In the genomic region with DNA sequence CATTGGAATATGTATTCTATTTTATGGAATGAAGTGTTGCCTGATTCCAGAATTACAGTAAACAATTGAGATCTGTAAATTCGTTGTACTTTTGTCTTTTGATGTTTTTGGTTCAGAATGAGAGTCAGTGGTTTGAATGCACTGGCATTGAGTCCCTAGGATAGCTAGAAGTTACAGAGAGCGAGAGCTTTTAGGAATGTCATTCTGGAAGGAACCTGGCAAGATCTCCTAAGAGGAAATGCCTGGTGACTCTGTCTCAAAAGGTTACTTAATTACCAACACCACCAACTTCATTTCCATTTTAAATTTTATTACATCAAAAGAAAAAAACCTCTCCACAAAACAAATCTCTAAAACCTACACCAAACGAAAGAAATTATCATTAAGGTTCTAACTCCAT, we compare ENCODE assay signal across 26 cellular contexts. TPM values are rescaled to one million over a fixed set of nuclear protein-coding genes. Genes with fewer than 3 reads are reported as not detected.
DNase-seq lines count a peak whose midpoint lies in the region; ATAC-seq and TF ChIP-seq lines count a peak whose summit lies in the region.
"Had no signal": no experiment of that assay in that cellular context is flagged by ENCODE, and none has a peak within 500 bp of the region (broad histone marks: within the 10 kb centered on the region; RNA-seq: fewer than 3 reads in every experiment).

No MANE protein-coding gene starts in this region.

- ATAC-seq in WTC11 (no peak), gastrocnemius medialis (no peak), psoas muscle (no peak)
- ATAC-seq: A549, HCT116 had no signal

- H3K36me3 ChIP-seq in gastrocnemius medialis (peaks cover 3 to 35% of the 10 kb centered on the region in 2 donors), psoas muscle (ENCODE audit: insufficient read depth in 1 of 2, low read depth in 1 of 2) (peaks cover 0 to 36% of the 10 kb centered on the region in 2 donors)

- no peaks in the 10 kb centered on the region for H3K9me3 Mint-ChIP-seq in WTC11
- no peaks in the 10 kb centered on the region for H3K9me3 Mint-ChIP-seq in activated T-helper 2 cell treated with anti-CD3 and anti-CD28 coated beads, Interferon-gamma antibody, Interleukin-2, Interleukin-4, amounts not matched to agents 10 μg/mL and 5 μg/mL and 100 μg/mL, durations not matched to agents 14 hours and 24 hours and 36 hours
- no peaks in the 10 kb centered on the region for H3K9me3 Mint-ChIP-seq in activated naive CD8-positive, alpha-beta T cell treated with anti-CD3 and anti-CD28 coated beads for 36 hours
- H3K9me3 Mint-ChIP-seq: CD4-positive, alpha-beta memory T cell had no signal

- H3K4me1 Mint-ChIP-seq in WTC11 = peaks cover 57% of the 10 kb centered on the region
- H3K4me1 Mint-ChIP-seq in activated T-helper 2 cell treated with anti-CD3 and anti-CD28 coated beads, Interferon-gamma antibody, Interleukin-2, Interleukin-4, amounts not matched to agents 10 μg/mL and 5 μg/mL and 100 μg/mL, durations not matched to agents 14 hours and 24 hours and 36 hours (ENCODE audit: low read depth) = peaks cover 19% of the 10 kb centered on the region
- peaks cover 16% of the 10 kb centered on the region for H3K4me1 Mint-ChIP-seq in activated naive CD8-positive, alpha-beta T cell treated with anti-CD3 and anti-CD28 coated beads for 36 hours

- intact Hi-C loops in gastrocnemius medialis (cut with DNase I; ENCODE audit: low total_unique reads) (no loop called here), psoas muscle (cut with DNase I) (loop anchor here in 1 of 2 donors (10.0 kb wide), 1 partner anchor 170 kb away; no protein-coding TSS in a partner anchor)
- intact Hi-C loops in activated T-helper 2 cell treated with anti-CD3 and anti-CD28 coated beads, Interferon-gamma antibody, Interleukin-2, Interleukin-4, amounts not matched to agents 10 μg/mL and 5 μg/mL and 100 μg/mL, durations not matched to agents 14 hours and 24 hours and 36 hours (cut with micrococcal nuclease) = no loop called here

- TF ChIP-seq CTCF in WTC11 (IDR thresholded peaks at IDR 0.05) (no peak), gastrocnemius medialis (IDR thresholded peaks at IDR 0.05 in 4 of 5, conservative IDR thresholded peaks at IDR 0.05 in 1 of 5) (no peak), psoas muscle (IDR thresholded peaks at IDR 0.05) (no peak)

- CTCF ChIA-PET in WTC11 (lab: Charles Lee) = interaction anchor here (1.1 to 8.4 kb wide), 5 partner anchors 12 to 196 kb away, joined by 3 to 372 read pairs (median 3); a partner anchor contains a TSS

- POLR2A ChIA-PET in WTC11 (lab: Charles Lee) = interaction anchor here (1.2 kb wide), 1 partner anchor 57 kb away, joined by 3 read pairs; no protein-coding TSS in a partner anchor

- H3K9me3 ChIP-seq in gastrocnemius medialis = no peaks in the 10 kb centered on the region
- H3K9me3 ChIP-seq in psoas muscle = no peaks in the 10 kb centered on the region
- H3K9me3 ChIP-seq: A549, Caco-2 had no signal

- peak overlapping the region; percentile 85 for H3K27ac Mint-ChIP-seq in WTC11
- no peak overlapping the region for H3K27ac Mint-ChIP-seq in activated T-helper 2 cell treated with anti-CD3 and anti-CD28 coated beads, Interferon-gamma antibody, Interleukin-2, Interleukin-4, amounts not matched to agents 10 μg/mL and 5 μg/mL and 100 μg/mL, durations not matched to agents 14 hours and 24 hours and 36 hours
- no peak overlapping the region for H3K27ac Mint-ChIP-seq in activated naive CD8-positive, alpha-beta T cell treated with anti-CD3 and anti-CD28 coated beads for 36 hours

- no peak overlapping the region for H3K4me3 ChIP-seq in gastrocnemius medialis
- H3K4me3 ChIP-seq in psoas muscle = no peak overlapping the region
- H3K4me3 ChIP-seq: A549; BLaER1 treated with 17β-estradiol and CSF1 and Interleukin-3, amounts not matched to agents 10 nM and 100 nM had no signal

- TF ChIP-seq POLR2A in gastrocnemius medialis (IDR thresholded peaks at IDR 0.05) = no peak

- H3K27ac ChIP-seq in gastrocnemius medialis (peak overlapping the region; percentile 71 to 85 (median 78)), psoas muscle (no peak overlapping the region)
- H3K27ac ChIP-seq: A549; BLaER1 treated with 17β-estradiol and CSF1 and Interleukin-3, amounts not matched to agents 10 nM and 100 nM had no signal

- H3K27me3 Mint-ChIP-seq in WTC11 (ENCODE audit: low read depth) = no peaks in the 10 kb centered on the region
- no peaks in the 10 kb centered on the region for H3K27me3 Mint-ChIP-seq in activated T-helper 2 cell treated with anti-CD3 and anti-CD28 coated beads, Interferon-gamma antibody, Interleukin-2, Interleukin-4, amounts not matched to agents 10 μg/mL and 5 μg/mL and 100 μg/mL, durations not matched to agents 14 hours and 24 hours and 36 hours (ENCODE audit: low read depth)
- no peaks in the 10 kb centered on the region for H3K27me3 Mint-ChIP-seq in activated naive CD8-positive, alpha-beta T cell treated with anti-CD3 and anti-CD28 coated beads for 36 hours

- 56 to 65% (median 63%) methylated on average over 3 of the region's 3 CpGs for WGBS in psoas muscle, 3 donors

- H3K27me3 ChIP-seq in gastrocnemius medialis (no peaks in the 10 kb centered on the region), psoas muscle (ENCODE audit: insufficient read depth in 3 of 3, low read length in 2 of 3) (no peaks in the 10 kb centered on the region)
- H3K27me3 ChIP-seq: BLaER1 treated with 17β-estradiol and CSF1 and Interleukin-3, amounts not matched to agents 10 nM and 100 nM had no signal

- DNase-seq in EH (ENCODE audit: low read depth) (peak; percentile 29), WTC11 (ENCODE audit: low spot score) (no peak), kidney tubule cell (ENCODE audit: low spot score) (peak; percentile 20), gastrocnemius medialis (no peak), psoas muscle (no peak), hypothalamus (lab: John Stamatoyannopoulos, UW) (no peak)
- no peak for DNase-seq in activated T-helper 2 cell treated with anti-CD3 and anti-CD28 coated beads, Interferon-gamma antibody, Interleukin-2, Interleukin-4, amounts not matched to agents 10 μg/mL and 5 μg/mL and 100 μg/mL, durations not matched to agents 14 hours and 24 hours and 36 hours (ENCODE audit: low spot score)
- DNase-seq in activated naive CD8-positive, alpha-beta T cell treated with anti-CD3 and anti-CD28 coated beads for 36 hours = no peak
- DNase-seq: Caco-2; CD4-positive, alpha-beta memory T cell; DMS 273 treated with DMSO at 0.1 percent for 48 hours; DMS79 treated with DMSO at 0.1 percent for 48 hours; GOT3; KG1; NCI-H1092 treated with DMSO at 0.1 percent for 48 hours; NCI-H1436 treated with DMSO at 0.1 percent for 48 hours; NCI-H1930; NCI-H226; NCI-H510A treated with DMSO at 0.1 percent for 48 hours; NCI-H774; NK-92 treated with Interleukin-12 subunit alpha and Interleukin-12 subunit beta, amount 100 ng/mL, for 24 hours; SIG-M5 had no signal

- in situ Hi-C loops in gastrocnemius medialis (cut with MboI; ENCODE audit: low sequenced_read_pairs in 4 of 4) = no loop called here

- H3K4me3 Mint-ChIP-seq in WTC11 = no peak overlapping the region
- no peak overlapping the region for H3K4me3 Mint-ChIP-seq in activated T-helper 2 cell treated with anti-CD3 and anti-CD28 coated beads, Interferon-gamma antibody, Interleukin-2, Interleukin-4, amounts not matched to agents 10 μg/mL and 5 μg/mL and 100 μg/mL, durations not matched to agents 14 hours and 24 hours and 36 hours (ENCODE audit: low read depth)
- H3K4me3 Mint-ChIP-seq in activated naive CD8-positive, alpha-beta T cell treated with anti-CD3 and anti-CD28 coated beads for 36 hours = no peak overlapping the region
- H3K4me3 Mint-ChIP-seq: CD4-positive, alpha-beta memory T cell had no signal

- peaks cover 24% of the 10 kb centered on the region for H3K36me3 Mint-ChIP-seq in WTC11
- H3K36me3 Mint-ChIP-seq in activated T-helper 2 cell treated with anti-CD3 and anti-CD28 coated beads, Interferon-gamma antibody, Interleukin-2, Interleukin-4, amounts not matched to agents 10 μg/mL and 5 μg/mL and 100 μg/mL, durations not matched to agents 14 hours and 24 hours and 36 hours (ENCODE audit: low read depth) = no peaks in the 10 kb centered on the region
- no peaks in the 10 kb centered on the region for H3K36me3 Mint-ChIP-seq in activated naive CD8-positive, alpha-beta T cell treated with anti-CD3 and anti-CD28 coated beads for 36 hours
- H3K36me3 Mint-ChIP-seq: CD4-positive, alpha-beta memory T cell had no signal

- peaks cover 45 to 51% of the 10 kb centered on the region in 2 donors for H3K4me1 ChIP-seq in gastrocnemius medialis
- peaks cover 33% of the 10 kb centered on the region for H3K4me1 ChIP-seq in psoas muscle
- H3K4me1 ChIP-seq: A549, Caco-2 had no signal

RNA-seq across cellular contexts. Expression of a gene that starts 6.0 kb away (rescaled TPM):
- total RNA-seq in WTC11 (2021) (not detected in 3 replicates), gastrocnemius medialis (not detected), psoas muscle (under 1 TPM in 2 of 4 donors, not detected in 2; 0.17 to 0.22 TPM)
- not detected in 2 replicates for total RNA-seq in activated T-helper 2 cell treated with anti-CD3 and anti-CD28 coated beads, Interferon-gamma antibody, Interleukin-2, Interleukin-4, amounts not matched to agents 10 μg/mL and 5 μg/mL and 100 μg/mL, durations not matched to agents 14 hours and 24 hours and 36 hours
- under 1 TPM in 2 of 3 donors, not detected in 1; 0.03 to 0.19 TPM for polyA plus RNA-seq in psoas muscle
- total RNA-seq in activated naive CD8-positive, alpha-beta T cell treated with anti-CD3 and anti-CD28 coated beads for 36 hours = under 1 TPM; 0.45 to 0.68 TPM
- total RNA-seq: Caco-2, HT1080 had no signal

RNA-seq across cellular contexts. Expression of a gene that starts 20.2 kb away (rescaled TPM):
- 0.07 to 0.11 TPM in 2 of 3 replicates, not detected in the other for total RNA-seq in WTC11 (2021)
- not detected for total RNA-seq in gastrocnemius medialis
- total RNA-seq in activated T-helper 2 cell treated with anti-CD3 and anti-CD28 coated beads, Interferon-gamma antibody, Interleukin-2, Interleukin-4, amounts not matched to agents 10 μg/mL and 5 μg/mL and 100 μg/mL, durations not matched to agents 14 hours and 24 hours and 36 hours = not detected in 2 replicates
- not detected for total RNA-seq in psoas muscle
- polyA plus RNA-seq in psoas muscle = under 1 TPM in 1 of 3 donors, not detected in 2; 0.03 TPM
- total RNA-seq in activated naive CD8-positive, alpha-beta T cell treated with anti-CD3 and anti-CD28 coated beads for 36 hours = not detected
- total RNA-seq: Caco-2; CD4-positive, alpha-beta memory T cell; HT1080 had no signal
- polyA plus RNA-seq: A549; CD4-positive, alpha-beta memory T cell had no signal

RNA-seq across cellular contexts. Expression of a gene that starts 29.7 kb away (rescaled TPM):
- 67.8 to 81.3 TPM (median 71.3 TPM) in 3 replicates for total RNA-seq in WTC11 (2021)
- total RNA-seq in gastrocnemius medialis = 10 to 100 TPM in 3 of 4 donors, 1 to 10 TPM in 1; 9.5 to 28.8 (median 13.8) TPM
- total RNA-seq in activated T-helper 2 cell treated with anti-CD3 and anti-CD28 coated beads, Interferon-gamma antibody, Interleukin-2, Interleukin-4, amounts not matched to agents 10 μg/mL and 5 μg/mL and 100 μg/mL, durations not matched to agents 14 hours and 24 hours and 36 hours = 57.7 and 65.2 TPM in 2 replicates
- total RNA-seq in psoas muscle = 10 to 100 TPM; 24.2 to 31.3 (median 27.0) TPM
- polyA plus RNA-seq in psoas muscle = 10 to 100 TPM; 23.2 to 65.3 (median 47.1) TPM
- 10 to 100 TPM; 52.0 to 57.0 TPM for total RNA-seq in activated naive CD8-positive, alpha-beta T cell treated with anti-CD3 and anti-CD28 coated beads for 36 hours

RNA-seq across cellular contexts. Expression of a gene that starts 30.1 kb away (rescaled TPM):
- total RNA-seq in WTC11 (2021) (196 to 229 TPM (median 204 TPM) in 3 replicates), gastrocnemius medialis (10 to 100 TPM; 61.9 to 74.8 (median 70.6) TPM), psoas muscle (10 to 100 TPM; 75.3 to 83.2 (median 82.2) TPM)
- total RNA-seq in activated T-helper 2 cell treated with anti-CD3 and anti-CD28 coated beads, Interferon-gamma antibody, Interleukin-2, Interleukin-4, amounts not matched to agents 10 μg/mL and 5 μg/mL and 100 μg/mL, durations not matched to agents 14 hours and 24 hours and 36 hours = 209 and 213 TPM in 2 replicates
- 10 to 100 TPM; 45.2 to 57.6 (median 53.5) TPM for polyA plus RNA-seq in psoas muscle
- 100 to 1,000 TPM; 160 to 174 TPM for total RNA-seq in activated naive CD8-positive, alpha-beta T cell treated with anti-CD3 and anti-CD28 coated beads for 36 hours

RNA-seq across cellular contexts. Expression of a gene that starts 58.5 kb away (rescaled TPM):
- total RNA-seq in WTC11 (2021) = 200 to 207 TPM (median 201 TPM) in 3 replicates
- 100 to 1,000 TPM in 1 of 4 donors, 10 to 100 TPM in 3; 34.5 to 199 (median 63.7) TPM for total RNA-seq in gastrocnemius medialis
- 5.3 and 5.4 TPM in 2 replicates for total RNA-seq in activated T-helper 2 cell treated with anti-CD3 and anti-CD28 coated beads, Interferon-gamma antibody, Interleukin-2, Interleukin-4, amounts not matched to agents 10 μg/mL and 5 μg/mL and 100 μg/mL, durations not matched to agents 14 hours and 24 hours and 36 hours
- total RNA-seq in psoas muscle = 10 to 100 TPM in 3 of 4 donors, 1 to 10 TPM in 1; 7.5 to 43.0 (median 24.1) TPM
- polyA plus RNA-seq in psoas muscle = 10 to 100 TPM; 10.4 to 72.6 (median 44.2) TPM
- total RNA-seq in activated naive CD8-positive, alpha-beta T cell treated with anti-CD3 and anti-CD28 coated beads for 36 hours = 1 to 10 TPM; 2.5 to 2.8 TPM

Comparison
In these comparisons a context has a peak if more than half of its experiments do, and no peak if none do; other contexts are left out.
1. DNase-seq: peak in EH (single experiment) and kidney tubule cell (single experiment); none in WTC11 (single experiment), gastrocnemius medialis (0 of 2), activated T-helper 2 cell treated with anti-CD3 and anti-CD28 coated beads, Interferon-gamma antibody, Interleukin-2, Interleukin-4, amounts not matched to agents 10 μg/mL and 5 μg/mL and 100 μg/mL, durations not matched to agents 14 hours and 24 hours and 36 hours (single experiment), psoas muscle (0 of 2), activated naive CD8-positive, alpha-beta T cell treated with anti-CD3 and anti-CD28 coated beads for 36 hours (single experiment) and hypothalamus (0 of 51).